In the genomic region with DNA sequence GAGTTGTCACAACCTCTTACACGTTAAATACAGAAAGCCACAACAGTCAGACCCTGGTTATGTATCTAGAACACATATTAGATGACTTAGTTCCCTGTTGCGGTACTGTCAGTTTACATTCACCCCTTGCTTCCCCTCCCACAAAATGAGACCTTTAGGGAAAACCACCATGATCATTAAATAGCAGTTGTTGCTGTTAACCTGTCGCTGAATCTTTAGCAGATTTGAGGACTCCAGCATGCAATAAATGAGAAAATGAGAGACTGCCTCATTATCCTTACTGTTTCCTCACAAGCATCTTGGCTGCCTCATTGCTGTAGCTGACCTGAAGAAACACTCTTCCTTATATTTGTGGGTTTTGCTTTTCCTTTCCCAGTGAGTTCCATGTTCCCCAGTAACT, we compare ENCODE assay signal across 29 cellular contexts.
"Had no signal": no experiment of that assay in that cellular context is flagged by ENCODE, and none has a peak within 500 bp of the region (broad histone marks: within the 10 kb centered on the region; RNA-seq: fewer than 3 reads in every experiment).

No MANE protein-coding gene starts in this region.

- H3K36me3 ChIP-seq: stomach, suprapubic skin, thoracic aorta, thyroid gland, tibial artery, tibial nerve, transverse colon, upper lobe of left lung, upper lobe of right lung, uterus, vagina had no signal

- H3K4me3 Mint-ChIP-seq: stimulated activated effector memory CD8-positive, alpha-beta T cell treated with anti-CD3 and anti-CD28 coated beads, Interleukin-12 subunit alpha, Interleukin-12 subunit beta, amount 100 ng/mL, for 72 hours; stimulated activated memory B cell treated with anti-CD40 and anti-IgM and Interleukin-4, amounts not matched to agents 10 μg/mL and 1 μg/mL and 100 μg/mL, for 72 hours; stimulated activated naive B cell treated with anti-CD40 and anti-IgM and Interleukin-4, amounts not matched to agents 10 μg/mL and 1 μg/mL and 100 μg/mL, for 72 hours; stimulated activated naive CD8-positive, alpha-beta T cell treated with anti-CD3 and anti-CD28 coated beads, Interleukin-15, amount 100 ng/mL, for 72 hours; stimulated activated naive CD8-positive, alpha-beta T cell treated with anti-CD3 and anti-CD28 coated beads, Interleukin-15, Interleukin-2, amounts not matched to agents 100 ng/mL and 50 ng/mL, for 24 hours; type B pancreatic cell had no signal

- H3K4me3 ChIP-seq: stomach, suprapubic skin, testis, thoracic aorta, thyroid gland, tibial artery, tibial nerve, transverse colon, upper lobe of left lung, upper lobe of right lung, uterus, vagina had no signal

- FAIRE-seq: urothelium cell line had no signal

- H3K27ac ChIP-seq: stomach, suprapubic skin, testis, thoracic aorta, thyroid gland, tibial artery, tibial nerve, transverse colon, upper lobe of left lung, upper lobe of right lung, uterus, vagina had no signal

- DNase-seq: stimulated activated CD4-positive, alpha-beta T cell treated with anti-CD3 and anti-CD28 coated beads, Interleukin-2, amount 100 ng/mL, for 48 hours; stimulated activated CD4-positive, alpha-beta T cell treated with anti-CD3 and anti-CD28 coated beads, Interleukin-4, amount 100 ng/mL, for 1 hour; stimulated activated CD4-positive, alpha-beta T cell treated with anti-CD3 and anti-CD28 coated beads, Interleukin-4, amount 100 ng/mL, for 24 hours; stimulated activated CD4-positive, alpha-beta T cell treated with anti-CD3 and anti-CD28 coated beads, Interleukin-4, amount 100 ng/mL, for 4 hours; stimulated activated CD8-positive, alpha-beta memory T cell treated with anti-CD3 and anti-CD28 coated beads, Interleukin-4, amount 100 ng/mL, for 48 hours; stimulated activated naive B cell treated with anti-CD40 and anti-IgM and Interleukin-4, amounts not matched to agents 10 μg/mL and 1 μg/mL and 100 μg/mL, for 72 hours; stimulated activated naive CD4-positive, alpha-beta T cell; stimulated activated naive CD4-positive, alpha-beta T cell treated with Interleukin-2 at 50 U/mL for 16 hours; stimulated activated naive CD8-positive, alpha-beta T cell treated with anti-CD3 and anti-CD28 coated beads, Interleukin-15, amount 100 ng/mL, for 72 hours; stimulated activated naive CD8-positive, alpha-beta T cell treated with anti-CD3 and anti-CD28 coated beads, Interleukin-15, Interleukin-2, amounts not matched to agents 100 U/mL and 50 U/mL, for 24 hours; stomach; substantia nigra; testis; thyroid gland; tibial artery; transverse colon; trophoblast cell; upper lobe of left lung; upper lobe of right lung; uterus had no signal

- H3K27ac Mint-ChIP-seq: stimulated activated effector memory CD8-positive, alpha-beta T cell treated with anti-CD3 and anti-CD28 coated beads, Interleukin-12 subunit alpha, Interleukin-12 subunit beta, amount 100 ng/mL, for 72 hours; stimulated activated memory B cell treated with anti-CD40 and anti-IgM and Interleukin-4, amounts not matched to agents 10 μg/mL and 1 μg/mL and 100 μg/mL, for 72 hours; stimulated activated naive B cell treated with anti-CD40 and anti-IgM and Interleukin-4, amounts not matched to agents 10 μg/mL and 1 μg/mL and 100 μg/mL, for 72 hours; stimulated activated naive CD8-positive, alpha-beta T cell treated with anti-CD3 and anti-CD28 coated beads, Interleukin-15, Interleukin-2, amounts not matched to agents 100 ng/mL and 50 ng/mL, for 24 hours; type B pancreatic cell had no signal

- H3K9me3 ChIP-seq: stomach, suprapubic skin, testis, thoracic aorta, thyroid gland, tibial artery, transverse colon, upper lobe of left lung, upper lobe of right lung, uterus, vagina had no signal

- H3K4me1 ChIP-seq: stomach, suprapubic skin, testis, thyroid gland, tibial artery, tibial nerve, transverse colon, upper lobe of left lung, upper lobe of right lung, uterus, vagina had no signal

- H3K36me3 Mint-ChIP-seq: stimulated activated effector memory CD8-positive, alpha-beta T cell treated with anti-CD3 and anti-CD28 coated beads, Interleukin-12 subunit alpha, Interleukin-12 subunit beta, amount 100 ng/mL, for 72 hours; stimulated activated memory B cell treated with anti-CD40 and anti-IgM and Interleukin-4, amounts not matched to agents 10 μg/mL and 1 μg/mL and 100 μg/mL, for 72 hours; type B pancreatic cell had no signal

- H3K4me1 Mint-ChIP-seq: stimulated activated memory B cell treated with anti-CD40 and anti-IgM and Interleukin-4, amounts not matched to agents 10 μg/mL and 1 μg/mL and 100 μg/mL, for 72 hours; stimulated activated naive CD8-positive, alpha-beta T cell treated with anti-CD3 and anti-CD28 coated beads, Interleukin-15, amount 100 ng/mL, for 72 hours had no signal

- H3K27me3 ChIP-seq: suprapubic skin, testis, thyroid gland, tibial artery, tibial nerve, transverse colon, upper lobe of left lung, upper lobe of right lung, uterus, vagina had no signal

- ATAC-seq: stimulated activated effector memory CD8-positive, alpha-beta T cell treated with anti-CD3 and anti-CD28 coated beads, Interleukin-12 subunit alpha, Interleukin-12 subunit beta, amount 100 ng/mL, for 72 hours; stimulated activated memory B cell treated with anti-CD40 and anti-IgM and Interleukin-4, amounts not matched to agents 10 μg/mL and 1 μg/mL and 100 μg/mL, for 72 hours; stimulated activated naive B cell treated with anti-CD40 and anti-IgM and Interleukin-4, amounts not matched to agents 10 μg/mL and 1 μg/mL and 100 μg/mL, for 72 hours; stimulated activated naive CD8-positive, alpha-beta T cell treated with anti-CD3 and anti-CD28 coated beads, Interleukin-15, amount 100 ng/mL, for 72 hours; stimulated activated naive CD8-positive, alpha-beta T cell treated with anti-CD3 and anti-CD28 coated beads, Interleukin-15, Interleukin-2, amounts not matched to agents 100 U/mL and 50 U/mL, for 24 hours; upper lobe of right lung had no signal
